ENCODE assay signal across 8 cellular contexts in genomic region chr22:31212783-31213626, GRCh38. TPM values are rescaled to one million over a fixed set of nuclear protein-coding genes. Genes with fewer than 3 reads are reported as not detected.
DNase-seq lines count a peak whose midpoint lies in the region; ATAC-seq, FAIRE-seq and TF ChIP-seq lines count a peak whose summit lies in the region.

No MANE protein-coding gene starts in this region.

- no peak for TF ChIP-seq RAD21 in SK-N-SH (IDR thresholded peaks at IDR 0.05; ENCODE audit: low read length)

- POLR2A ChIA-PET in SK-N-SH (lab: Yijun Ruan, JAX): interaction anchor here (0.5 to 1.9 kb wide), 5 partner anchors 11 to 35 kb away, joined by 3 to 8 read pairs (median 4); no protein-coding TSS in a partner anchor

- peak overlapping the region; percentile 91 for H3K4me2 ChIP-seq in SK-N-SH

- peaks cover 56% of the 10 kb centered on the region for H3K79me2 ChIP-seq in SK-N-SH (ENCODE audit: insufficient read depth)

- H3K4me3 ChIP-seq in SK-N-SH (ENCODE audit: low read depth in 2 of 2, low read length in 1 of 2) (peak overlapping the region; percentile 58 to 84), fibroblast of mammary gland (ENCODE audit: control insufficient read depth, low read depth, low read length) (peak overlapping the region; percentile 85), gastrocnemius medialis (peak overlapping the region; percentile 72 to 91 (median 85))

- peak overlapping the region; percentile 81 for H3K9ac ChIP-seq in SK-N-SH

- CTCF ChIA-PET in SK-N-SH (lab: Yijun Ruan, JAX): interaction anchor here (0.5 to 9.1 kb wide), 41 partner anchors 8 to 578 kb away, joined by 3 to 151 read pairs (median 6); partner anchors contain the start of genes DRG1, PIK3IP1, RNF185 and SLC35E4

- ATAC-seq in gastrocnemius medialis (no peak), GM18861 (IDR thresholded peaks at IDR 0.05; ENCODE audit: unreplicated experiment) (no peak)

- H3K27me3 ChIP-seq in SK-N-SH (ENCODE audit: insufficient read depth) (no peaks in the 10 kb centered on the region), gastrocnemius medialis (no peaks in the 10 kb centered on the region)

- in situ Hi-C loops in gastrocnemius medialis (cut with MboI; ENCODE audit: low sequenced_read_pairs in 4 of 4): loop anchor here in 1 of 4 donors (5.0 kb wide), 1 partner anchor 59 kb away; no protein-coding TSS in a partner anchor

- no peaks in the 10 kb centered on the region for H4K20me1 ChIP-seq in SK-N-SH (ENCODE audit: insufficient read depth)

- H3K9me3 ChIP-seq in SK-N-SH: no peaks in the 10 kb centered on the region
- H3K9me3 ChIP-seq in gastrocnemius medialis: no peaks in the 10 kb centered on the region

- no peak for TF ChIP-seq POLR2A in GM12891 (IDR thresholded peaks at IDR 0.05; ENCODE audit: low read depth, low read length)
- TF ChIP-seq POLR2A in gastrocnemius medialis (IDR thresholded peaks at IDR 0.05): no peak

- TF ChIP-seq CTCF in SK-N-SH (IDR thresholded peaks at IDR 0.05): no peak
- no peak for TF ChIP-seq CTCF in fibroblast of mammary gland (conservative IDR thresholded peaks at IDR 0.05; ENCODE audit: control insufficient read depth, insufficient read depth, low read depth, low read length)
- TF ChIP-seq CTCF in gastrocnemius medialis (IDR thresholded peaks at IDR 0.05 in 4 of 5, conservative IDR thresholded peaks at IDR 0.05 in 1 of 5): no peak

- peak overlapping the region; percentile 91 for H2AFZ ChIP-seq in SK-N-SH (ENCODE audit: low read depth)

- H3K27ac ChIP-seq in SK-N-SH (ENCODE audit: low read depth in 2 of 2, low read length in 1 of 2) (peak overlapping the region in 1 of 2 experiments; percentile 48; a peak in 1 of 4 replicates), gastrocnemius medialis (peak overlapping the region; percentile 85 to 88 (median 87))

- no peak for FAIRE-seq in GM12891 (lab: Jason Lieb, UNC)

- WGBS in SK-N-SH (ENCODE audit: low lambda C conversion rate): 78% methylated on average over 11 of the region's 11 CpGs

- peaks cover 0 to 11% of the 10 kb centered on the region in 2 experiments; a peak in 2 of 4 replicates for H3K4me1 ChIP-seq in SK-N-SH (ENCODE audit: control insufficient read depth in 1 of 2, insufficient read depth in 2 of 2, low read depth in 1 of 2, low read length in 1 of 2)
- H3K4me1 ChIP-seq in gastrocnemius medialis: peaks cover 14 to 27% of the 10 kb centered on the region in 2 donors

- TF ChIP-seq EP300 in SK-N-SH (IDR thresholded peaks at IDR 0.05; ENCODE audit: borderline replicate concordance in 1 of 2, low read depth in 1 of 2, low read length in 1 of 2): no peak

- H3K9me2 ChIP-seq in SK-N-SH: no peaks in the 10 kb centered on the region

- H3K36me3 ChIP-seq in SK-N-SH (replicated peaks in 1 of 2; ENCODE audit: control insufficient read depth in 1 of 2, insufficient read depth in 2 of 2, low read length in 1 of 2) (peaks cover 0 to 9% of the 10 kb centered on the region in 2 experiments), gastrocnemius medialis (no peaks in the 10 kb centered on the region)

- intact Hi-C loops in gastrocnemius medialis (cut with DNase I; ENCODE audit: low total_unique reads): loop anchor here (1.0 to 5.0 kb wide), 4 partner anchors 17 to 246 kb away; partner anchors contain the start of genes MORC2, PIK3IP1 and TUG1

- DNase-seq in GM12891 (ENCODE audit: insufficient read length, low spot score): no peak
- DNase-seq in SK-N-SH: peak; percentile 26
- no peak for DNase-seq in fibroblast of mammary gland (ENCODE audit: low read depth)
- DNase-seq in gastrocnemius medialis: no peak
- no peak for DNase-seq in GDM1 (lab: John Stamatoyannopoulos, UW)
- no peak for DNase-seq in NCI-H345 (lab: John Stamatoyannopoulos, UW)
- DNase-seq in stimulated activated CD4-positive, alpha-beta T cell treated with anti-CD3 and anti-CD28 coated beads, Interleukin-12 subunit alpha, Interleukin-12 subunit beta, amount 100 ng/mL, for 4 hours: no peak

- H3F3A ChIP-seq in SK-N-SH (replicated peaks; ENCODE audit: insufficient read depth): peaks cover 9% of the 10 kb centered on the region

TF ChIP-seq in GM12891, 5 proteins besides CTCF, POLR2A, EP300 and RAD21:
- TF ChIP-seq POU2F2 (IDR thresholded peaks at IDR 0.05; ENCODE audit: low read depth, low read length) (no peak), SPI1 (IDR thresholded peaks at IDR 0.05; ENCODE audit: low read depth, low read length) (0 out of 2 replicates have a peak, but pooled peaks have one; percentile 27)
TF ChIP-seq in GM12891: peak in this region for 1.

TF ChIP-seq in SK-N-SH, 30 proteins besides CTCF, POLR2A, EP300 and RAD21:
- TF ChIP-seq USF1 (IDR thresholded peaks at IDR 0.05; ENCODE audit: borderline replicate concordance, low read depth) (no peak), REST (IDR thresholded peaks at IDR 0.05; ENCODE audit: low read depth, low read length) (no peak), FOXM1 (IDR thresholded peaks at IDR 0.05; ENCODE audit: low read depth) (no peak), SMC3 (IDR thresholded peaks at IDR 0.05; ENCODE audit: low read depth, low read length) (no peak), RCOR1 (IDR thresholded peaks at IDR 0.05; ENCODE audit: low read length) (no peak), IRF3 (IDR thresholded peaks at IDR 0.05; ENCODE audit: low read depth, low read length) (no peak), ELF1 (IDR thresholded peaks at IDR 0.05) (no peak), SIN3A (IDR thresholded peaks at IDR 0.05; ENCODE audit: borderline replicate concordance, low read depth, low read length) (no peak), MEF2A (IDR thresholded peaks at IDR 0.05; ENCODE audit: borderline replicate concordance, low read depth) (no peak)

RNA-seq across cellular contexts. Expression of gene LIMK2, which starts 0.9 kb away (rescaled TPM):
- polyA plus RNA-seq in GM12891 (2012; ENCODE audit: low read depth, missing spikeins): 15.7 TPM
- polyA plus RNA-seq in SK-N-SH (2012; rRNA removed): 9.8 and 10.7 TPM in 2 replicates
- polyA plus RNA-seq in SK-N-SH (2012; cell fraction: cytosol; rRNA removed): 8.0 and 8.6 TPM in 2 replicates
- 41.7 and 60.0 TPM in 2 replicates for polyA plus RNA-seq in SK-N-SH (2012; cell fraction: nucleus; rRNA removed)
- total RNA-seq in gastrocnemius medialis: 10 to 100 TPM in 1 of 4 donors, 1 to 10 TPM in 3; 4.0 to 12.6 (median 7.1) TPM

RNA-seq across cellular contexts. Expression of gene RNF185, which starts 53.0 kb away (rescaled TPM):
- 14.4 TPM for polyA plus RNA-seq in GM12891 (2012; ENCODE audit: low read depth, missing spikeins)
- 21.7 and 32.1 TPM in 2 replicates for polyA plus RNA-seq in SK-N-SH (2012; rRNA removed)
- 18.4 and 24.3 TPM in 2 replicates for polyA plus RNA-seq in SK-N-SH (2012; cell fraction: cytosol; rRNA removed)
- polyA plus RNA-seq in SK-N-SH (2012; cell fraction: nucleus; rRNA removed): 22.4 and 31.8 TPM in 2 replicates
- 10 to 100 TPM; 23.8 to 28.1 (median 27.6) TPM for total RNA-seq in gastrocnemius medialis
